In the genomic region with DNA sequence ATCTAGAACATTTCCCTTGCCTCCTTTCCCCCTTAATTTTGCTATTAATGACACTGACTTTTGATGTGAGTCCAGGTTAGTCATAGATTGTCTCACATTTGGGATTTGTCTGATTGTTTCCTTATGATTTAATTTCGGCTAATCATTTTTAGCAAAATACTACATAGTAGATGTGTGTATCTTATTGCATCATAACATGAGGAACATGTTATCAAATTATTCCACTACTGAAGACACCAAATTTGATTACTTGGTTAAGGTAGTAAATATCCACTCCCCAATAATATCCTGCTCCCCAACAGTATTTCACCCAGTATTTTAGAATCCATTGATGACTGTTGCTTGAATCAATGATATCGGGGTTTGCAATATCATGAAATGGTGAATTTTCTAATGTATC, we compare ENCODE assay signal across 10 cellular contexts. TPM values are rescaled to one million over a fixed set of nuclear protein-coding genes. Genes with fewer than 3 reads are reported as not detected.
DNase-seq lines count a peak whose midpoint lies in the region; ATAC-seq and TF ChIP-seq lines count a peak whose summit lies in the region.
"Had no signal": no experiment of that assay in that cellular context is flagged by ENCODE, and none has a peak within 500 bp of the region (broad histone marks: within the 10 kb centered on the region; RNA-seq: fewer than 3 reads in every experiment).

No MANE protein-coding gene starts in this region.

- H3K9ac ChIP-seq in SK-N-SH (no peak overlapping the region), OCI-LY1 (ENCODE audit: low read length) (peak overlapping the region; percentile 6; the same call in 1 of the 2 replicates), mesenchymal stem cell (ENCODE audit: low read length) (peak overlapping the region; percentile 27)

- DNase-seq in SK-N-SH = no peak
- no peak for DNase-seq in mesenchymal stem cell
- DNase-seq in retina = no peak
- no peak for DNase-seq in DMS79 (lab: John Stamatoyannopoulos, UW)
- DNase-seq: cerebellar nuclear complex, NCI-H1417 treated with DMSO at 0.1 percent for 48 hours, small intestine had no signal

- H3K23ac ChIP-seq in mesenchymal stem cell (ENCODE audit: low read length in 2 of 2) = no peak overlapping the region

- no peak overlapping the region for H4K91ac ChIP-seq in mesenchymal stem cell (ENCODE audit: low read length)

- peaks cover 48% of the 10 kb centered on the region for H3K79me2 ChIP-seq in SK-N-SH (ENCODE audit: insufficient read depth)
- H3K79me2 ChIP-seq in OCI-LY1 (ENCODE audit: insufficient read depth, low read length) = peaks cover 13% of the 10 kb centered on the region

- H2BK120ac ChIP-seq in mesenchymal stem cell (ENCODE audit: low read depth, low read length) = no peak overlapping the region

- H3K79me1 ChIP-seq in mesenchymal stem cell (replicated peaks; ENCODE audit: low read length, poor library complexity, severe bottlenecking) = peaks cover 11% of the 10 kb centered on the region

- H3K4me3 ChIP-seq in SK-N-SH (ENCODE audit: low read depth in 2 of 2, low read length in 1 of 2) (no peak overlapping the region; a peak in 1 of 4 replicates), OCI-LY1 (ENCODE audit: low read depth, low read length, poor library complexity, severe bottlenecking) (peak overlapping the region; percentile 87), mesenchymal stem cell (ENCODE audit: insufficient read depth in 1 of 2, low read depth in 1 of 2, low read length in 2 of 2) (peak overlapping the region in 1 of 2 experiments; percentile 52)

- H2BK12ac ChIP-seq in mesenchymal stem cell (ENCODE audit: low read length in 2 of 2) = no peak overlapping the region

- H3F3A ChIP-seq in SK-N-SH (replicated peaks; ENCODE audit: insufficient read depth) (peaks cover 25% of the 10 kb centered on the region), OCI-LY1 (ENCODE audit: insufficient read depth, low read length) (peaks cover 20% of the 10 kb centered on the region)

- H3K4me2 ChIP-seq in SK-N-SH (peak overlapping the region; percentile 90), OCI-LY1 (ENCODE audit: low read length) (peak overlapping the region; percentile 93), mesenchymal stem cell (ENCODE audit: low read length, poor library complexity, severe bottlenecking) (no peak overlapping the region)

- ATAC-seq in SK-N-SH treated with all-trans-retinoic acid at 6 μM for 48 hours = no peak

- H2BK5ac ChIP-seq in mesenchymal stem cell (ENCODE audit: low read depth, low read length, poor library complexity, severe bottlenecking) = no peak overlapping the region

- WGBS in SK-N-SH (ENCODE audit: low lambda C conversion rate) = 96% methylated on average over 2 of the region's 2 CpGs
- no CpG with 5 or more reads among the region's 2 CpGs for WGBS in mesenchymal stem cell

- H3K27me3 ChIP-seq in SK-N-SH (ENCODE audit: insufficient read depth) (no peaks in the 10 kb centered on the region), OCI-LY1 (ENCODE audit: insufficient read depth, low read length) (no peaks in the 10 kb centered on the region), mesenchymal stem cell (ENCODE audit: control insufficient read depth in 1 of 2, insufficient read depth in 1 of 2, low read length in 2 of 2) (no peaks in the 10 kb centered on the region)

- no peak overlapping the region for H2BK15ac ChIP-seq in mesenchymal stem cell (ENCODE audit: low read depth, poor library complexity, severe bottlenecking)

- no peak overlapping the region for H3K14ac ChIP-seq in mesenchymal stem cell (ENCODE audit: low read length in 2 of 2)

- no peaks in the 10 kb centered on the region for H3K9me3 ChIP-seq in SK-N-SH
- H3K9me3 ChIP-seq in OCI-LY1 (ENCODE audit: low read length) = no peaks in the 10 kb centered on the region
- no peaks in the 10 kb centered on the region for H3K9me3 ChIP-seq in mesenchymal stem cell (ENCODE audit: control insufficient read depth, low read length)

- peaks cover 20% of the 10 kb centered on the region for H4K20me1 ChIP-seq in SK-N-SH (ENCODE audit: insufficient read depth)
- no peaks in the 10 kb centered on the region for H4K20me1 ChIP-seq in OCI-LY1 (ENCODE audit: insufficient read depth, low read length)

- H2AFZ ChIP-seq in SK-N-SH (ENCODE audit: low read depth) (no peak overlapping the region), OCI-LY1 (ENCODE audit: low read length) (no peak overlapping the region), mesenchymal stem cell (ENCODE audit: low read depth, low read length) (no peak overlapping the region)

- H3K9me2 ChIP-seq in SK-N-SH (no peaks in the 10 kb centered on the region), OCI-LY1 (ENCODE audit: low read depth, low read length) (no peaks in the 10 kb centered on the region)

- H2AK5ac ChIP-seq in mesenchymal stem cell (ENCODE audit: low read length, severe bottlenecking) = no peak overlapping the region

- no peak for TF ChIP-seq EP300 in SK-N-SH (IDR thresholded peaks at IDR 0.05; ENCODE audit: borderline replicate concordance in 1 of 2, low read depth in 1 of 2, low read length in 1 of 2)

- CTCF ChIA-PET in SK-N-SH (lab: Yijun Ruan, JAX) = interaction anchor here (5.2 to 6.7 kb wide), 2 partner anchors 15 to 74 kb away, joined by 73 to 76 read pairs; no protein-coding TSS in a partner anchor

- TF ChIP-seq CTCF in SK-N-SH (IDR thresholded peaks at IDR 0.05) (no peak), OCI-LY1 (IDR thresholded peaks at IDR 0.05; ENCODE audit: low read length) (no peak)

- H3K18ac ChIP-seq in mesenchymal stem cell (ENCODE audit: low read depth in 1 of 2, low read length in 2 of 2) = no peak overlapping the region

- H3K36me3 ChIP-seq in SK-N-SH (replicated peaks in 1 of 2; ENCODE audit: control insufficient read depth in 1 of 2, insufficient read depth in 2 of 2, low read length in 1 of 2) (peaks cover 46 to 49% of the 10 kb centered on the region in 2 experiments), OCI-LY1 (ENCODE audit: insufficient read depth, low read length) (peaks cover 66% of the 10 kb centered on the region), mesenchymal stem cell (ENCODE audit: control insufficient read depth in 1 of 2, insufficient read depth in 2 of 2, low read depth in 1 of 2, low read length in 2 of 2) (peaks cover 13 to 50% of the 10 kb centered on the region in 2 experiments)

- H3K4ac ChIP-seq in mesenchymal stem cell (ENCODE audit: low read depth in 1 of 2, low read length in 2 of 2) = no peak overlapping the region

- H3K4me1 ChIP-seq in SK-N-SH (ENCODE audit: control insufficient read depth in 1 of 2, insufficient read depth in 2 of 2, low read depth in 1 of 2, low read length in 1 of 2) = peaks cover 13 to 19% of the 10 kb centered on the region in 2 experiments; a peak in 3 of 4 replicates
- peaks cover 43% of the 10 kb centered on the region for H3K4me1 ChIP-seq in OCI-LY1 (ENCODE audit: insufficient read depth, low read length, severe bottlenecking)
- H3K4me1 ChIP-seq in mesenchymal stem cell (ENCODE audit: control insufficient read depth, insufficient read depth, low read depth, low read length) = peaks cover 8% of the 10 kb centered on the region

- no peak overlapping the region for H3K27ac ChIP-seq in SK-N-SH (ENCODE audit: low read depth in 2 of 2, low read length in 1 of 2)
- no peak overlapping the region for H3K27ac ChIP-seq in OCI-LY1 (ENCODE audit: low read depth, low read length, poor library complexity, severe bottlenecking)
- H3K27ac ChIP-seq in mesenchymal stem cell (ENCODE audit: low read length, poor library complexity, severe bottlenecking) = no peak overlapping the region
- H3K27ac ChIP-seq: 22Rv1 had no signal

- POLR2A ChIA-PET in SK-N-SH (lab: Yijun Ruan, JAX) = interaction anchor here (4.2 kb wide), 1 partner anchor 12 kb away, joined by 140 read pairs; a partner anchor contains a TSS

- H4K8ac ChIP-seq in mesenchymal stem cell (ENCODE audit: low read length) = no peak overlapping the region

- TF ChIP-seq RAD21 in SK-N-SH (IDR thresholded peaks at IDR 0.05; ENCODE audit: low read length) = no peak

TF ChIP-seq in SK-N-SH, 30 proteins besides CTCF, POLR2A, EP300 and RAD21 (continues in another document):
- TF ChIP-seq YY1 (IDR thresholded peaks at IDR 0.05; ENCODE audit: low read depth) (no peak), POLR2AphosphoS5 (IDR thresholded peaks at IDR 0.05; ENCODE audit: low read depth, low read length) (no peak)

TF ChIP-seq in SK-N-SH treated with all-trans-retinoic acid at 6 μM for 48 hours, 23 proteins besides CTCF, POLR2A, EP300 and RAD21 (continues in another document):
- no peak for TF ChIP-seq ZFP3 (CRISPR knock-in tag; IDR thresholded peaks at IDR 0.05)
- no peak for TF ChIP-seq RARB (CRISPR knock-in tag; IDR thresholded peaks at IDR 0.05)
- no peak for TF ChIP-seq ESRRG (CRISPR knock-in tag; IDR thresholded peaks at IDR 0.05)

RNA-seq across cellular contexts. Expression of a gene that starts 2.7 kb away (rescaled TPM):
- polyA plus RNA-seq in SK-N-SH (2012; rRNA removed) = 18.0 and 20.1 TPM in 2 replicates
- polyA plus RNA-seq in SK-N-SH (2012; cell fraction: cytosol; rRNA removed) = 12.7 and 14.4 TPM in 2 replicates
- polyA plus RNA-seq in SK-N-SH (2012; cell fraction: nucleus; rRNA removed) = 65.9 and 91.3 TPM in 2 replicates
- polyA plus RNA-seq in mesenchymal stem cell (2013, experiment 1 of 2) = 6.1 TPM
- polyA plus RNA-seq in mesenchymal stem cell (2013, experiment 2 of 2) = 5.5 TPM

RNA-seq across cellular contexts. Expression of a gene that starts 12.0 kb away (rescaled TPM):
- 1,642 and 1,870 TPM in 2 replicates for polyA plus RNA-seq in SK-N-SH (2012; rRNA removed)
- 977 and 1,042 TPM in 2 replicates for polyA plus RNA-seq in SK-N-SH (2012; cell fraction: cytosol; rRNA removed)
- polyA plus RNA-seq in SK-N-SH (2012; cell fraction: nucleus; rRNA removed) = 3,803 and 5,284 TPM in 2 replicates
- 649 TPM for polyA plus RNA-seq in mesenchymal stem cell (2013, experiment 1 of 2)
- polyA plus RNA-seq in mesenchymal stem cell (2013, experiment 2 of 2) = 611 TPM

RNA-seq across cellular contexts. Expression of a gene that starts 12.7 kb away (rescaled TPM):
- polyA plus RNA-seq in SK-N-SH (2012; rRNA removed) = 30.8 and 40.1 TPM in 2 replicates
- 25.2 and 26.1 TPM in 2 replicates for polyA plus RNA-seq in SK-N-SH (2012; cell fraction: cytosol; rRNA removed)
- polyA plus RNA-seq in SK-N-SH (2012; cell fraction: nucleus; rRNA removed) = 96.9 and 165 TPM in 2 replicates
- polyA plus RNA-seq in mesenchymal stem cell (2013, experiment 1 of 2) = 26.6 TPM
- 22.1 TPM for polyA plus RNA-seq in mesenchymal stem cell (2013, experiment 2 of 2)

RNA-seq across cellular contexts. Expression of a gene that starts 45.2 kb away (rescaled TPM):
- 4.9 and 6.0 TPM in 2 replicates for polyA plus RNA-seq in SK-N-SH (2012; rRNA removed)
- 4.8 and 4.9 TPM in 2 replicates for polyA plus RNA-seq in SK-N-SH (2012; cell fraction: cytosol; rRNA removed)
- polyA plus RNA-seq in SK-N-SH (2012; cell fraction: nucleus; rRNA removed) = 7.0 and 12.2 TPM in 2 replicates
- 6.6 TPM for polyA plus RNA-seq in mesenchymal stem cell (2013, experiment 1 of 2)
- 7.6 TPM for polyA plus RNA-seq in mesenchymal stem cell (2013, experiment 2 of 2)
